In the genomic region with DNA sequence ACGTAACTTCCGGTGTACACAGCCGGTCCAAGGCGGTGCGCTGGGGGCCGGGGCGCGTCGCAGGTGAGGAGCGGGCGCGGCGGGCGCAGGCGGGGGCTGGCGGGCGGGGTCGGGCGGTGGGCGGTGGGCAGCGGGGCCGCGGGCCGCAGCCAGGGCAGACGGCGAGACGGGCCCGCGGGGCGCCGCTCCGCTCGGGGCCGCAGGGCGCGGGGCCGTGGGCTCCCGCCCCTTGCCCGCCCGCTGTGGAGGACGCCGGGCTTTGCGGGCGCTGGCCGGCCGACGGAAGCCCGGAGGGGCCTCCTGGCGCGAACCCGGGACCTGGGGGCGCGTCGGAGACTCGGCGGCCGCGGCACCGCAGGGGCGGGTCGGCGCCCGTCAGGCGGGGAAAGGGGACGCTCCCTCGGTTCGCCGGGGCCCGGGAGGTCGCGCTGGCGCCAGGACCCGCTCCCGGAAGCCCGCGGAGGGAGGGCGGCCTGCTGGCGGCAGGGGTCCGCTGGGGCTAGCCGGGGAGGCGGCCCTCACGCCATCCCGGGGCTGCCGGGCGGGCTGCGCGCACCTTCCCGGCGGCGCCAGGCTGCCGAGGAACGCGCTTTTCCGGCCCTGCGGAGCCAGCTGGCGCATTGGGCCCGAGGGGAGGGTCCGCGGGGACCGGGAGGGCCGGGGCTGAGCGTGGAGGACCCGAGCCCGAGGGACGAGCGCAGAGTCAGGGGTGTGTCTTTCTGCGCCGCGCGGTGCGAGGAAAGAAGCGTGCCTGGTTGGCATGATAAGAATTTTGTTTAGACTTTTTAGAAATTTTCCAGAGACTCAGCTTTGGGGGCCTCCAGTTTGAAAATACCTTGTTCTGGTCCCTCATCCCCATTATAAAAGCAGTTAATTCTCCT, we compare ENCODE assay signal across 8 cellular contexts. TPM values are rescaled to one million over a fixed set of nuclear protein-coding genes. Genes with fewer than 3 reads are reported as not detected.
DNase-seq lines count a peak whose midpoint lies in the region; ATAC-seq and TF ChIP-seq lines count a peak whose summit lies in the region.

A gene with protein sequence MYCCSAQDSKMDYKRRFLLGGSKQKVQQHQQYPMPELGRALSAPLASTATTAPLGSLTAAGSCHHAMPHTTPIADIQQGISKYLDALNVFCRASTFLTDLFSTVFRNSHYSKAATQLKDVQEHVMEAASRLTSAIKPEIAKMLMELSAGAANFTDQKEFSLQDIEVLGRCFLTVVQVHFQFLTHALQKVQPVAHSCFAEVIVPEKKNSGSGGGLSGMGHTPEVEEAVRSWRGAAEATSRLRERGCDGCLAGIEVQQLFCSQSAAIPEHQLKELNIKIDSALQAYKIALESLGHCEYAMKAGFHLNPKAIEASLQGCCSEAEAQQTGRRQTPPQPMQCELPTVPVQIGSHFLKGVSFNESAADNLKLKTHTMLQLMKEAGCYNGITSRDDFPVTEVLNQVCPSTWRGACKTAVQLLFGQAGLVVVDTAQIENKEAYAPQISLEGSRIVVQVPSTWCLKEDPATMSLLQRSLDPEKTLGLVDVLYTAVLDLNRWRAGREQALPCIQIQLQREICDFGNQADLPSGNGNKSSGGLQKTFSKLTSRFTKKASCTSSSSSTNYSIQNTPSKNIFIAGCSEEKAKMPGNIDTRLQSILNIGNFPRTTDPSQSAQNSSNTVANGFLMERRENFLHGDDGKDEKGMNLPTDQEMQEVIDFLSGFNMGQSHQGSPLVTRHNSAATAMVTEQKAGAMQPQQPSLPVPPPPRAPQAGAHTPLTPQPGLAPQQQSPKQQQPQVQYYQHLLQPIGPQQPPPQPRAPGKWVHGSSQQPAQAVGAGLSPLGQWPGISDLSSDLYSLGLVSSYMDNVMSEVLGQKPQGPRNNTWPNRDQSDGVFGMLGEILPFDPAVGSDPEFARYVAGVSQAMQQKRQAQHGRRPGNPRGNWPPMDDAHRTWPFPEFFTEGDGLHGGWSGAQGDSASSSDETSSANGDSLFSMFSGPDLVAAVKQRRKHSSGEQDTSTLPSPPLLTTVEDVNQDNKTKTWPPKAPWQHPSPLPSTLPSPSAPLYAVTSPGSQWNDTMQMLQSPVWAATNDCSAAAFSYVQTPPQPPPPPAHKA (N-terminal part only) (plus strand): TSS at position 3 of the 881 bp plus-strand sequence. CDS start 45,920 bp downstream, outside the sequence.

- H3K9me2 ChIP-seq in OCI-LY7 (ENCODE audit: insufficient read depth, low read length) = no peaks in the 10 kb centered on the region

- BruUV-seq in OCI-LY7 (replicated peaks; lab: Mats Ljungman, UMichigan) = no TSS peak

- H3K4me1 ChIP-seq in OCI-LY7 (ENCODE audit: insufficient read depth, low read length, poor library complexity, severe bottlenecking) (peaks cover 15% of the 10 kb centered on the region), osteoblast (ENCODE audit: insufficient read depth, low read length) (peaks cover 18% of the 10 kb centered on the region), vagina (peaks cover 41% of the 10 kb centered on the region)

- H3K4me3 ChIP-seq in AG04449 (ENCODE audit: low read depth, low read length) = peak within 1 kb of the TSS; percentile 75
- peak within 1 kb of the TSS; percentile 94 for H3K4me3 ChIP-seq in OCI-LY7 (ENCODE audit: low read depth, low read length, poor library complexity, severe bottlenecking)
- H3K4me3 ChIP-seq in osteoblast (ENCODE audit: insufficient read depth, low read length) = peak within 1 kb of the TSS; percentile 87
- peak within 1 kb of the TSS; percentile 93 to 100 for H3K4me3 ChIP-seq in vagina

- intact Hi-C loops in OCI-LY7 (cut with micrococcal nuclease; ENCODE audit: unreplicated experiment) = loop anchor here (5.0 kb wide), 1 partner anchor 58 kb away; no protein-coding TSS in a partner anchor
- intact Hi-C loops in vagina (cut with DNase I) = no loop called here

- H3K27me3 ChIP-seq in osteoblast (ENCODE audit: insufficient read depth, low read length) = no peaks in the 10 kb centered on the region
- no peaks in the 10 kb centered on the region for H3K27me3 ChIP-seq in vagina

- ATAC-seq in GM18868 (IDR thresholded peaks at IDR 0.05; ENCODE audit: unreplicated experiment) (peak; percentile 89), HG03066 (IDR thresholded peaks at IDR 0.05; ENCODE audit: low read depth, unreplicated experiment) (peak; percentile 90)

- no peak for DNase-seq in AG04449 (ENCODE audit: low read depth, low spot score)
- peak; percentile 58 for DNase-seq in OCI-LY7 (ENCODE audit: low spot score)
- DNase-seq in activated gamma-delta T cell treated with anti-CD3 and anti-CD28 coated beads, Interleukin-2, amount 50 U/mL, for 16 hours (ENCODE audit: low read depth) = peak; percentile 75
- DNase-seq in glomerular endothelial cell (ENCODE audit: extremely low read depth, low read depth, low spot score) = no peak
- peak; percentile 98 for DNase-seq in osteoblast (ENCODE audit: insufficient read length, low spot score, missing footprints)
- DNase-seq in vagina (ENCODE audit: extremely low spot score in 2 of 2) = no peak

- no peaks in the 10 kb centered on the region for H4K20me1 ChIP-seq in OCI-LY7 (ENCODE audit: insufficient read depth, low read length)
- peaks cover 2% of the 10 kb centered on the region for H4K20me1 ChIP-seq in osteoblast (ENCODE audit: insufficient read depth, low read length)

- H3K79me2 ChIP-seq in OCI-LY7 (ENCODE audit: insufficient read depth, low read depth, low read length) (peaks cover 11% of the 10 kb centered on the region; the same call in 1 of the 2 replicates), osteoblast (ENCODE audit: insufficient read depth, low read length) (peaks cover 55% of the 10 kb centered on the region)

- H3K4me2 ChIP-seq in OCI-LY7 (ENCODE audit: low read length) (peak within 1 kb of the TSS; percentile 91), osteoblast (ENCODE audit: insufficient read depth, low read length) (peak within 1 kb of the TSS; percentile 90)

- TF ChIP-seq CTCF in AG04449 (IDR thresholded peaks at IDR 0.05; ENCODE audit: insufficient read depth, low read length, missing control alignments) (no peak), OCI-LY7 (conservative IDR thresholded peaks at IDR 0.05; ENCODE audit: low read length) (no peak), osteoblast (IDR thresholded peaks at IDR 0.05; ENCODE audit: extremely low read depth, low read depth, low read length) (no peak), vagina (IDR thresholded peaks at IDR 0.05) (no peak)

- CTCF ChIA-PET in AG04449 (lab: Yijun Ruan, JAX) = interaction anchor here (0.8 kb wide), 1 partner anchor 34 kb away, joined by 3 read pairs; no protein-coding TSS in a partner anchor
- CTCF ChIA-PET in OCI-LY7 (lab: Charles Lee; ENCODE audit: unreplicated experiment) = no interaction called here

- H2AFZ ChIP-seq in OCI-LY7 (ENCODE audit: low read length) (peak within 1 kb of the TSS; percentile 96), osteoblast (ENCODE audit: low read length) (peak within 1 kb of the TSS; percentile 81)

- H3K27ac ChIP-seq in OCI-LY7 (ENCODE audit: low read depth, low read length, poor library complexity, severe bottlenecking) = peak within 1 kb of the TSS; percentile 47
- peak within 1 kb of the TSS; percentile 70 for H3K27ac ChIP-seq in osteoblast (ENCODE audit: low read depth, low read length)
- H3K27ac ChIP-seq in vagina = peak within 1 kb of the TSS; percentile 95

- no peak for TF ChIP-seq POLR2A in vagina (IDR thresholded peaks at IDR 0.05)

- H3K9me3 ChIP-seq in OCI-LY7 (ENCODE audit: low read length) = no peaks in the 10 kb centered on the region
- no peaks in the 10 kb centered on the region for H3K9me3 ChIP-seq in osteoblast (ENCODE audit: low read depth, low read length)
- no peaks in the 10 kb centered on the region for H3K9me3 ChIP-seq in vagina

- POLR2A ChIA-PET in AG04449 (lab: Yijun Ruan, JAX) (no interaction called here), OCI-LY7 (lab: Charles Lee) (interaction anchor here (0.7 kb wide), 1 partner anchor 15 kb away, joined by 3 read pairs; no protein-coding TSS in a partner anchor)

- H3K36me3 ChIP-seq in OCI-LY7 (ENCODE audit: insufficient read depth, low read length) (no peaks in the 10 kb centered on the region), osteoblast (ENCODE audit: insufficient read depth, low read length) (peaks cover 4% of the 10 kb centered on the region), vagina (no peaks in the 10 kb centered on the region)

RNA-seq across cellular contexts. Expression of the gene that starts here (rescaled TPM):
- 11.1 and 15.4 TPM in 2 replicates for total RNA-seq in OCI-LY7 (2014; rRNA removed; shearing (Covaris generic))
- total RNA-seq in OCI-LY7 (2022) (18.8 and 19.8 TPM in 2 replicates), glomerular endothelial cell (35.5 and 43.9 TPM in 2 replicates), osteoblast (25.0 and 29.8 TPM in 2 replicates), vagina (28.5 TPM)

Comparison
In these comparisons a context has a peak if more than half of its experiments do, and no peak if none do; other contexts are left out.
1. DNase-seq: peak in OCI-LY7 (single experiment), activated gamma-delta T cell treated with anti-CD3 and anti-CD28 coated beads, Interleukin-2, amount 50 U/mL, for 16 hours (single experiment) and osteoblast (single experiment); none in AG04449 (single experiment), glomerular endothelial cell (single experiment) and vagina (0 of 2).
2. Peak in every context shown above with its lines, with median percentiles within 50 percentile points of each other: H3K4me3 ChIP-seq and H3K27ac ChIP-seq.